Comparison of ENCODE assay signal across 8 cellular contexts in genomic region chr22:49992921-49993648, GRCh38. TPM values are rescaled to one million over a fixed set of nuclear protein-coding genes. Genes with fewer than 3 reads are reported as not detected.
DNase-seq lines count a peak whose midpoint lies in the region; ATAC-seq, FAIRE-seq and TF ChIP-seq lines count a peak whose summit lies in the region.

No MANE protein-coding gene starts in this region.

- H3K4me1 ChIP-seq in HEK293 (ENCODE audit: control insufficient read depth, insufficient read depth, low read length), result no peaks in the 10 kb centered on the region
- H3K4me1 ChIP-seq in GM12878 (ENCODE audit: control insufficient read depth, insufficient read depth, low read length), result no peaks in the 10 kb centered on the region

- peak; percentile 72 for TF ChIP-seq RAD21 in GM12878 (IDR thresholded peaks at IDR 0.05; ENCODE audit: insufficient read depth, low read depth, low read length)

- peaks cover 9% of the 10 kb centered on the region for H3K27me3 Mint-ChIP-seq in T-helper 2 cell treated with Interferon-gamma antibody and Interleukin-4, amounts not matched to agents 5 μg/mL and 100 μg/mL, for 36 hours (ENCODE audit: low read depth)

- H3K4me2 ChIP-seq in GM12878 (ENCODE audit: control insufficient read depth, insufficient read depth), result no peak overlapping the region

- ATAC-seq in GM12878 (peak; percentile 99), GM19351 (IDR thresholded peaks at IDR 0.05; ENCODE audit: unreplicated experiment) (no peak)

- H3K27ac ChIP-seq in HEK293 (ENCODE audit: extremely low read depth, low read depth, low read length) (no peak overlapping the region), GM12878 (ENCODE audit: control insufficient read depth, insufficient read depth) (no peak overlapping the region)

- no peak overlapping the region for H2AFZ ChIP-seq in GM12878 (ENCODE audit: control insufficient read depth, low read depth, low read length)

- no peaks in the 10 kb centered on the region for H3K36me3 Mint-ChIP-seq in T-helper 2 cell treated with Interferon-gamma antibody and Interleukin-4, amounts not matched to agents 5 μg/mL and 100 μg/mL, for 36 hours (ENCODE audit: low read depth)

- SMC1A ChIA-PET in GM12878 (lab: Charles Lee; ENCODE audit: uncharacterized antibody, unreplicated experiment), result interaction anchor here (0.7 to 3.9 kb wide), 8 partner anchors 9 to 225 kb away, joined by 3 to 30 read pairs (median 4); no protein-coding TSS in a partner anchor

- no peak overlapping the region for H3K27ac Mint-ChIP-seq in T-helper 2 cell treated with Interferon-gamma antibody and Interleukin-4, amounts not matched to agents 5 μg/mL and 100 μg/mL, for 36 hours

- CTCF ChIA-PET in HEK293 (lab: Yijun Ruan, JAX), result interaction anchor here (0.6 to 2.3 kb wide), 9 partner anchors 8 to 196 kb away, joined by 3 to 11 read pairs (median 4); no protein-coding TSS in a partner anchor
- CTCF ChIA-PET in GM12878 (lab: Yijun Ruan, JAX), result interaction anchor here (0.6 to 4.5 kb wide), 15 partner anchors 11 to 534 kb away, joined by 3 to 47 read pairs (median 4); no protein-coding TSS in a partner anchor

- no peaks in the 10 kb centered on the region for H3K79me2 ChIP-seq in GM12878 (ENCODE audit: control insufficient read depth, insufficient read depth, low read length)

- no peaks in the 10 kb centered on the region; a peak in 1 of 4 replicates for H3K27me3 ChIP-seq in GM12878 (replicated peaks in 1 of 2; ENCODE audit: control insufficient read depth in 2 of 2, insufficient read depth in 2 of 2, low read length in 1 of 2)

- 12% methylated on average over 23 of the region's 23 CpGs for WGBS in GM12878 (ENCODE audit: insufficient coverage, insufficient replicate concordance, low lambda C conversion rate, missing lambda C conversion rate)

- in situ Hi-C loops in GM12878 (cut with MboI), result no loop called here

- H3K36me3 ChIP-seq in HEK293 (ENCODE audit: control insufficient read depth in 2 of 2, insufficient read depth in 1 of 2, low read length in 2 of 2), result no peaks in the 10 kb centered on the region
- H3K36me3 ChIP-seq in GM12878 (ENCODE audit: control insufficient read depth in 2 of 2, insufficient read depth in 2 of 2, low read length in 1 of 2), result no peaks in the 10 kb centered on the region

- RAD21 ChIA-PET in GM12878 (lab: Charles Lee; ENCODE audit: unreplicated experiment), result interaction anchor here (1.0 to 4.3 kb wide), 8 partner anchors 11 to 63 kb away, joined by 3 to 29 read pairs (median 4); no protein-coding TSS in a partner anchor

- H3K4me3 Mint-ChIP-seq in T-helper 2 cell treated with Interferon-gamma antibody and Interleukin-4, amounts not matched to agents 5 μg/mL and 100 μg/mL, for 36 hours, result no peak overlapping the region

- DNase-seq in Ammon's horn (ENCODE audit: low spot score) (peak; percentile 91), GM12878 (ENCODE audit: low read depth, low spot score) (no peak), inferior parietal cortex (ENCODE audit: extremely low spot score) (peak; percentile 78)
- DNase-seq in T-helper 2 cell treated with Interferon-gamma antibody and Interleukin-4, amounts not matched to agents 5 μg/mL and 100 μg/mL, for 36 hours (ENCODE audit: low spot score), result peak; percentile 61
- DNase-seq in stimulated activated CD4-positive, alpha-beta T cell treated with anti-CD3 and anti-CD28 coated beads, Interleukin-1b, Interleukin-23, amount 100 ng/mL, for 4 hours (ENCODE audit: low read depth in 2 of 2), result peak; percentile 61 to 67
- DNase-seq in NK-92 treated with Interleukin-12 subunit alpha and Interleukin-12 subunit beta, amount 100 ng/mL, for 24 hours (lab: John Stamatoyannopoulos, UW), result no peak

- H3K4me1 Mint-ChIP-seq in T-helper 2 cell treated with Interferon-gamma antibody and Interleukin-4, amounts not matched to agents 5 μg/mL and 100 μg/mL, for 36 hours (ENCODE audit: low read depth), result peaks cover 3% of the 10 kb centered on the region

- intact Hi-C loops in GM12878 (cut with micrococcal nuclease; ENCODE audit: unreplicated experiment), result loop anchor here (1.0 kb wide), 2 partner anchors 37 to 62 kb away; no protein-coding TSS in a partner anchor

- no peaks in the 10 kb centered on the region for H4K20me1 ChIP-seq in GM12878 (ENCODE audit: control insufficient read depth, insufficient read depth)

- no peak for TF ChIP-seq EP300 in GM12878 (IDR thresholded peaks at IDR 0.05; ENCODE audit: borderline replicate concordance in 1 of 2, control insufficient read depth in 1 of 2, low read depth in 2 of 2, low read length in 2 of 2)

- H3K9me3 Mint-ChIP-seq in T-helper 2 cell treated with Interferon-gamma antibody and Interleukin-4, amounts not matched to agents 5 μg/mL and 100 μg/mL, for 36 hours, result peaks cover 21% of the 10 kb centered on the region

- no peak for TF ChIP-seq POLR2A in GM12878 (IDR thresholded peaks at IDR 0.05; ENCODE audit: low read depth, low read length)

- H3K4me3 ChIP-seq in HEK293 (ENCODE audit: low read depth, low read length) (no peak overlapping the region), GM12878 (no peak overlapping the region)

- FAIRE-seq in GM12878 (lab: Jason Lieb, UNC), result peak; percentile 91

- H3K9me3 ChIP-seq in HEK293 (ENCODE audit: control insufficient read depth, insufficient read depth, low read depth, low read length), result no peaks in the 10 kb centered on the region
- H3K9me3 ChIP-seq in GM12878 (replicated peaks; ENCODE audit: control insufficient read depth, insufficient read depth, low read length), result no peaks in the 10 kb centered on the region; the same call in 2 of the 3 replicates

- peak; percentile 77 for TF ChIP-seq CTCF in HEK293 (tag by site-specific recombination; IDR thresholded peaks at IDR 0.05)
- TF ChIP-seq CTCF in GM12878 (IDR thresholded peaks at IDR 0.05 in 2 of 3, conservative IDR thresholded peaks at IDR 0.05 in 1 of 3; ENCODE audit: control insufficient read depth in 2 of 3, extremely low read depth in 1 of 3, insufficient read depth in 1 of 3, low read depth in 3 of 3, low read length in 3 of 3), result peak; percentile 81 to 95 (median 93); a peak in 5 of 6 replicates

- no TSS peak for BruUV-seq in GM12878 (replicated peaks; lab: Mats Ljungman, UMichigan)

- POLR2A ChIA-PET in HEK293 (lab: Yijun Ruan, JAX), result interaction anchor here (1.0 kb wide), 1 partner anchor 9 kb away, joined by 3 read pairs; no protein-coding TSS in a partner anchor
- POLR2A ChIA-PET in GM12878 (lab: Charles Lee), result interaction anchor here (1.2 kb wide), 1 partner anchor 24 kb away, joined by 3 read pairs; no protein-coding TSS in a partner anchor

- H3K9ac ChIP-seq in GM12878 (ENCODE audit: control insufficient read depth, insufficient read depth, low read length), result no peak overlapping the region

TF ChIP-seq in GM12878, 131 proteins besides CTCF, POLR2A, EP300 and RAD21 (continues in another document):
- TF ChIP-seq SMC3 (IDR thresholded peaks at IDR 0.05; ENCODE audit: borderline replicate concordance, low read length) (peak; percentile 92), IRF5 (IDR thresholded peaks at IDR 0.05; ENCODE audit: borderline replicate concordance) (no peak), BHLHE40 (IDR thresholded peaks at IDR 0.05; ENCODE audit: borderline replicate concordance in 1 of 2, low read depth in 2 of 2, low read length in 1 of 2) (peak; percentile 31 to 38; a peak in 1 of 4 replicates)

RNA-seq across cellular contexts. Expression of gene IL17REL, which starts 19.5 kb away (rescaled TPM):
- total RNA-seq in GM12878 (2013; cell fraction: nucleolus; rRNA removed), result 0.33 and 0.34 TPM in 2 replicates
- total RNA-seq in GM12878 (2014; rRNA removed) (not detected in 2 replicates), GM12878 (2014; rRNA removed; fragmentation: Illumina TruSeq; extraction: Trizol) (not detected in 2 replicates), GM12878 (2021) (not detected in 2 replicates)
- polyA plus RNA-seq in GM12878 (2011; ENCODE audit: low read depth), result not detected
- polyA plus RNA-seq in GM12878 (2011; rRNA removed) (0.03 TPM in 1 of 2 replicates, not detected in the other), GM12878 (2014; fragmentation: Illumina TruSeq; extraction: Trizol) (not detected in 2 replicates), GM12878 (2014; fragmentation: Nextera tagmentation; extraction: Ambion mirVana) (not detected), GM12878 (2014; rRNA removed) (0.06 TPM in 1 of 2 replicates, not detected in the other), GM12878 (2016; fragmentation: Nextera tagmentation; extraction: Ambion mirVana) (not detected)
- polyA plus RNA-seq in GM12878 (2011; cell fraction: cytosol; rRNA removed), result 0.03 TPM in 1 of 2 replicates, not detected in the other
- polyA plus RNA-seq in GM12878 (2011; cell fraction: nucleus; rRNA removed), result 0.10 and 0.20 TPM in 2 replicates
- polyA plus RNA-seq in GM12878 (2012), result 0.04 TPM in 1 of 2 replicates, not detected in the other
- not detected in 2 replicates for polyA minus RNA-seq in GM12878 (2011; rRNA and poly(A)+ RNA removed)
- not detected in 2 replicates for polyA minus RNA-seq in GM12878 (2011; cell fraction: cytosol; rRNA and poly(A)+ RNA removed)
- not detected in 2 replicates for polyA minus RNA-seq in GM12878 (2011; cell fraction: nucleus; rRNA and poly(A)+ RNA removed)

RNA-seq across cellular contexts. Expression of gene PIM3, which starts 32.5 kb away (rescaled TPM):
- 27.8 and 36.0 TPM in 2 replicates for total RNA-seq in GM12878 (2013; cell fraction: nucleolus; rRNA removed)
- total RNA-seq in GM12878 (2014; rRNA removed) (44.7 and 51.8 TPM in 2 replicates), GM12878 (2014; rRNA removed; fragmentation: Illumina TruSeq; extraction: Trizol) (11.0 and 11.9 TPM in 2 replicates), GM12878 (2021) (59.5 and 60.8 TPM in 2 replicates)
- 6.5 TPM for polyA plus RNA-seq in GM12878 (2011; ENCODE audit: low read depth)
- polyA plus RNA-seq in GM12878 (2011; rRNA removed) (8.6 and 12.4 TPM in 2 replicates), GM12878 (2014; fragmentation: Illumina TruSeq; extraction: Trizol) (2.2 and 6.2 TPM in 2 replicates), GM12878 (2014; fragmentation: Nextera tagmentation; extraction: Ambion mirVana) (1 to 10 TPM in 1 of 2 experiments, under 1 TPM in 1; 0.31 to 1.5 TPM), GM12878 (2014; rRNA removed) (57.0 and 57.8 TPM in 2 replicates), GM12878 (2016; fragmentation: Nextera tagmentation; extraction: Ambion mirVana) (10 to 100 TPM; 12.4 to 34.3 TPM)
- polyA plus RNA-seq in GM12878 (2011; cell fraction: cytosol; rRNA removed), result 31.3 and 38.2 TPM in 2 replicates
- polyA plus RNA-seq in GM12878 (2011; cell fraction: nucleus; rRNA removed), result 84.4 and 94.5 TPM in 2 replicates
- 30.9 and 46.0 TPM in 2 replicates for polyA plus RNA-seq in GM12878 (2012)
- 3.9 and 14.1 TPM in 2 replicates for polyA minus RNA-seq in GM12878 (2011; rRNA and poly(A)+ RNA removed)
- 14.2 and 18.4 TPM in 2 replicates for polyA minus RNA-seq in GM12878 (2011; cell fraction: cytosol; rRNA and poly(A)+ RNA removed)
- polyA minus RNA-seq in GM12878 (2011; cell fraction: nucleus; rRNA and poly(A)+ RNA removed), result 22.6 and 39.2 TPM in 2 replicates

Comparison
In these comparisons a context has a peak if more than half of its experiments do, and no peak if none do; other contexts are left out.
1. DNase-seq: peak in Ammon's horn (single experiment), T-helper 2 cell treated with Interferon-gamma antibody and Interleukin-4, amounts not matched to agents 5 μg/mL and 100 μg/mL, for 36 hours (single experiment), inferior parietal cortex (single experiment) and stimulated activated CD4-positive, alpha-beta T cell treated with anti-CD3 and anti-CD28 coated beads, Interleukin-1b, Interleukin-23, amount 100 ng/mL, for 4 hours (2 of 2); none in GM12878 (single experiment) and NK-92 treated with Interleukin-12 subunit alpha and Interleukin-12 subunit beta, amount 100 ng/mL, for 24 hours (single experiment).